In genomic region chr16:67807148-67807682, GRCh38 we compare ENCODE assay signal across 8 cellular contexts. TPM values are rescaled to one million over a fixed set of nuclear protein-coding genes. Genes with fewer than 3 reads are reported as not detected.
DNase-seq lines count a peak whose midpoint lies in the region; ATAC-seq, FAIRE-seq and TF ChIP-seq lines count a peak whose summit lies in the region.

No MANE protein-coding gene starts in this region.

- no peak for DNase-seq in NT2/D1 (ENCODE audit: low read depth, low spot score)
- no peak for DNase-seq in endodermal cell
- DNase-seq in pancreas = no peak
- DNase-seq in Ammon's horn (ENCODE audit: low spot score) = no peak
- no peak for DNase-seq in NCI-H1694 (lab: John Stamatoyannopoulos, UW)

- FAIRE-seq in pancreas (lab: Jason Lieb, UNC) = no peak

- peaks cover 18% of the 10 kb centered on the region for H3K4me1 Mint-ChIP-seq in endodermal cell

- peaks cover 25% of the 10 kb centered on the region for H3K36me3 Mint-ChIP-seq in endodermal cell (ENCODE audit: low read depth)

- WGBS in endodermal cell (ENCODE audit: insufficient coverage in 1 of 2, insufficient read length in 1 of 2), 2 experiments = 40 to 53% methylated on average over 17 to 24 of the region's 24 CpGs
- WGBS in pancreas, 2 donors = 19 to 21% methylated on average over 24 of the region's 24 CpGs

- H3K4me3 Mint-ChIP-seq in endodermal cell = peak overlapping the region; percentile 89

- H3K27me3 ChIP-seq in NT2/D1 (ENCODE audit: insufficient read depth, insufficient read length) = no peaks in the 10 kb centered on the region
- H3K27me3 ChIP-seq in endodermal cell (ENCODE audit: control insufficient read depth, insufficient read depth, low read length, poor library complexity, severe bottlenecking) = no peaks in the 10 kb centered on the region
- H3K27me3 ChIP-seq in pancreas = no peaks in the 10 kb centered on the region

- intact Hi-C loops in pancreas (cut with DNase I) = no loop called here

- H3K36me3 ChIP-seq in NT2/D1 (ENCODE audit: insufficient read depth, insufficient read length, low read length) (peaks cover 28% of the 10 kb centered on the region), endodermal cell (ENCODE audit: control insufficient read depth, insufficient read depth, low read length) (peaks cover 12% of the 10 kb centered on the region), pancreas (no peaks in the 10 kb centered on the region)

- H3K27me3 Mint-ChIP-seq in endodermal cell (ENCODE audit: insufficient read depth) = peaks cover 2% of the 10 kb centered on the region

- H3K9me3 ChIP-seq in NT2/D1 (ENCODE audit: insufficient read depth, low read length) (no peaks in the 10 kb centered on the region), endodermal cell (ENCODE audit: control insufficient read depth, low read length) (no peaks in the 10 kb centered on the region), pancreas (no peaks in the 10 kb centered on the region)

- H3K4me3 ChIP-seq in GM08714 (ENCODE audit: low read length) (peak overlapping the region; percentile 64; the same call in 1 of the 2 replicates), NT2/D1 (ENCODE audit: insufficient read length, low read depth) (peak overlapping the region; percentile 93), endodermal cell (ENCODE audit: low read length) (peak overlapping the region; percentile 98), pancreas (peak overlapping the region; percentile 93 to 99 (median 97))

- TF ChIP-seq CTCF in endodermal cell (conservative IDR thresholded peaks at IDR 0.05) (peak; percentile 46), pancreas (IDR thresholded peaks at IDR 0.05) (no peak)

- peak overlapping the region; percentile 99 for H3K27ac Mint-ChIP-seq in endodermal cell

- ATAC-seq in pancreas (peak in 2 of 4 donors; percentile 14 to 19), GM18909 (IDR thresholded peaks at IDR 0.05; ENCODE audit: poor library complexity, unreplicated experiment) (no peak), HG03378 (IDR thresholded peaks at IDR 0.05; ENCODE audit: unreplicated experiment) (no peak)

- H3K9ac ChIP-seq in NT2/D1 (ENCODE audit: insufficient read length, low read depth) (peak overlapping the region; percentile 79), endodermal cell (ENCODE audit: extremely low read depth, low read length, poor library complexity, severe bottlenecking) (peak overlapping the region; percentile 95)

- H3K9me3 Mint-ChIP-seq in endodermal cell = no peaks in the 10 kb centered on the region

- peaks cover 7% of the 10 kb centered on the region for H3K4me1 ChIP-seq in NT2/D1 (ENCODE audit: insufficient read depth, insufficient read length)
- no peaks in the 10 kb centered on the region for H3K4me1 ChIP-seq in endodermal cell (ENCODE audit: control insufficient read depth, insufficient read depth, low read length)
- H3K4me1 ChIP-seq in pancreas = peaks cover 8 to 12% (median 11%) of the 10 kb centered on the region in 3 donors

- peak overlapping the region; percentile 77 for H3K27ac ChIP-seq in endodermal cell (ENCODE audit: low read depth, low read length)
- H3K27ac ChIP-seq in pancreas = peak overlapping the region; percentile 1 to 82 (median 50)

RNA-seq across cellular contexts. Expression of gene TSNAXIP1, which starts 0.5 kb away (rescaled TPM):
- total RNA-seq in endodermal cell (1 to 10 TPM; 2.8 to 3.2 TPM), pancreas (1 to 10 TPM in 2 of 6 donors, under 1 TPM in 4; 0.25 to 1.5 (median 0.96) TPM)
- polyA plus RNA-seq in endodermal cell (2013, experiment 1 of 2) = 3.1 TPM
- 1.7 TPM for polyA plus RNA-seq in endodermal cell (2013, experiment 2 of 2)
- polyA plus RNA-seq in pancreas = 10 to 100 TPM in 1 of 2 donors, 1 to 10 TPM in 1; 5.8 to 11.1 TPM

RNA-seq across cellular contexts. Expression of gene RANBP10, which starts 0.9 kb away (rescaled TPM):
- total RNA-seq in endodermal cell = 10 to 100 TPM; 19.2 to 22.5 TPM
- 16.3 TPM for polyA plus RNA-seq in endodermal cell (2013, experiment 1 of 2)
- polyA plus RNA-seq in endodermal cell (2013, experiment 2 of 2) = 14.2 TPM
- 10 to 100 TPM in 4 of 6 donors, 1 to 10 TPM in 2; 8.7 to 15.4 (median 11.3) TPM for total RNA-seq in pancreas
- polyA plus RNA-seq in pancreas = 10 to 100 TPM; 11.4 to 11.8 TPM

RNA-seq across cellular contexts. Expression of gene THAP11, which starts 34.9 kb away (rescaled TPM):
- total RNA-seq in endodermal cell (10 to 100 TPM; 28.0 to 32.9 TPM), pancreas (10 to 100 TPM; 10.9 to 16.5 (median 14.3) TPM)
- 28.7 TPM for polyA plus RNA-seq in endodermal cell (2013, experiment 1 of 2)
- 26.0 TPM for polyA plus RNA-seq in endodermal cell (2013, experiment 2 of 2)
- 10 to 100 TPM in 1 of 2 donors, 1 to 10 TPM in 1; 5.1 to 13.7 TPM for polyA plus RNA-seq in pancreas

RNA-seq across cellular contexts. Expression of gene NUTF2, which starts 39.5 kb away (rescaled TPM):
- total RNA-seq in endodermal cell (100 to 1,000 TPM; 201 to 218 TPM), pancreas (10 to 100 TPM; 25.8 to 51.4 (median 36.5) TPM)
- polyA plus RNA-seq in endodermal cell (2013, experiment 1 of 2) = 236 TPM
- polyA plus RNA-seq in endodermal cell (2013, experiment 2 of 2) = 236 TPM
- 10 to 100 TPM; 63.0 to 69.1 TPM for polyA plus RNA-seq in pancreas

RNA-seq across cellular contexts. Expression of gene CENPT, which starts 40.3 kb away (rescaled TPM):
- total RNA-seq in endodermal cell (10 to 100 TPM; 43.7 to 57.2 TPM), pancreas (10 to 100 TPM; 19.6 to 37.0 (median 27.7) TPM)
- polyA plus RNA-seq in endodermal cell (2013, experiment 1 of 2) = 59.9 TPM
- 48.1 TPM for polyA plus RNA-seq in endodermal cell (2013, experiment 2 of 2)
- polyA plus RNA-seq in pancreas = 100 to 1,000 TPM; 142 to 143 TPM
